Comparison of ENCODE assay signal across 32 cellular contexts in the genomic region with DNA sequence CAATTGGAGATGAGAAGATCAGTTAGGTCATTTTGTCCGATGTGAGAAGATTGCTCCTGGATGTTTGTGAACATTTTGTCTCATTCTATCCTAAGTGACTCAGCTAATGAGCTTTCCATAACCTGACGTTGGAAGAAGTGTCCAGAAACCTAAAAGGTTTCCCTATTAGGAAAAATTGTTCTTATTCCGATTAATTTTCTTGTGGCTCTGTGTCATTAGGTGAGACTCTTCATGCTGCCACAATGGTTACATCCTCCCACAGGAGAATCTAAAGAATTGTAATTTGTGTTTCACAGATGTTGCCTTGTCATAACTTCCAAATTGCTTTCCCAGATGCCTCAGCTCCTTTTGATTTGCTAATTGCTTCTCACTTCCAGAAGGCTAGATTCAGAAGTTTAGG.
DNase-seq lines count a peak whose midpoint lies in the region; FAIRE-seq and TF ChIP-seq lines count a peak whose summit lies in the region.
"Had no signal": no experiment of that assay in that cellular context is flagged by ENCODE, and none has a peak within 500 bp of the region (broad histone marks: within the 10 kb centered on the region; RNA-seq: fewer than 3 reads in every experiment).

No MANE protein-coding gene starts in this region.

- no peak overlapping the region for H3K9ac ChIP-seq in astrocyte (ENCODE audit: low read length)
- H3K9ac ChIP-seq: BLaER1; BLaER1 treated with 17β-estradiol and CSF1 and Interleukin-3, amounts not matched to agents 10 nM and 100 nM had no signal

- DNase-seq in left ventricle myocardium inferior (no peak), right atrium auricular region (ENCODE audit: low spot score) (no peak), astrocyte (ENCODE audit: low read depth) (peak; percentile 33), pons (ENCODE audit: low spot score) (no peak)
- DNase-seq: 8988T; ACHN; AML-193; BE2C; C1 segment of cervical spinal cord; Caco-2; Calu3; CD4-positive, alpha-beta memory T cell; CD4-positive, alpha-beta T cell; CD4-positive, CD25-positive, alpha-beta regulatory T cell; CD8-positive, alpha-beta memory T cell; CD8-positive, alpha-beta T cell; COR-L47; DMS 273 treated with DMSO at 0.1 percent for 48 hours; DMS153; DMS53; DMS79; DMS79 treated with DMSO at 0.1 percent for 48 hours; DND-41; EL had no signal

- intact Hi-C loops in left ventricle myocardium inferior (cut with micrococcal nuclease): no loop called here

- H3K27ac ChIP-seq in left ventricle myocardium inferior (replicated peaks) (peak overlapping the region; percentile 18), right atrium auricular region (no peak overlapping the region), astrocyte (ENCODE audit: low read depth, low read length) (no peak overlapping the region)
- H3K27ac ChIP-seq: 22Rv1; A549; BLaER1; BLaER1 treated with 17β-estradiol and CSF1 and Interleukin-3, amounts not matched to agents 10 nM and 100 nM; C4-2B had no signal

- no peaks in the 10 kb centered on the region for H4K20me1 ChIP-seq in astrocyte (ENCODE audit: insufficient read depth, low read length)
- H4K20me1 ChIP-seq: BLaER1; BLaER1 treated with 17β-estradiol and CSF1 and Interleukin-3, amounts not matched to agents 10 nM and 100 nM had no signal

- no peak overlapping the region for H3K27ac Mint-ChIP-seq in astrocyte (ENCODE audit: unreplicated experiment)
- H3K27ac Mint-ChIP-seq: B cell; CD4-positive, alpha-beta memory T cell; CD4-positive, alpha-beta T cell; CD4-positive, CD25-positive, alpha-beta regulatory T cell; CD8-positive, alpha-beta memory T cell; CD8-positive, alpha-beta T cell had no signal

- H3K79me2 ChIP-seq in astrocyte (ENCODE audit: insufficient read depth, low read length): no peaks in the 10 kb centered on the region

- no peak overlapping the region for H2AFZ ChIP-seq in astrocyte (ENCODE audit: low read depth, low read length)

- H3K27me3 Mint-ChIP-seq in astrocyte (ENCODE audit: low read depth, unreplicated experiment): peaks cover 20% of the 10 kb centered on the region
- H3K27me3 Mint-ChIP-seq: B cell; CD4-positive, alpha-beta T cell; CD4-positive, CD25-positive, alpha-beta regulatory T cell; CD8-positive, alpha-beta memory T cell had no signal

- H3K4me3 Mint-ChIP-seq in astrocyte (ENCODE audit: unreplicated experiment): no peak overlapping the region
- H3K4me3 Mint-ChIP-seq: B cell; CD14-positive monocyte; CD4-positive, alpha-beta memory T cell; CD4-positive, alpha-beta T cell; CD4-positive, CD25-positive, alpha-beta regulatory T cell; CD8-positive, alpha-beta memory T cell; CD8-positive, alpha-beta T cell had no signal

- H3K4me1 Mint-ChIP-seq in astrocyte (ENCODE audit: low read depth, unreplicated experiment): peaks cover 18% of the 10 kb centered on the region
- H3K4me1 Mint-ChIP-seq: B cell; CD4-positive, alpha-beta memory T cell; CD4-positive, CD25-positive, alpha-beta regulatory T cell; CD8-positive, alpha-beta memory T cell had no signal

- H3K9me3 ChIP-seq in left ventricle myocardium inferior (replicated peaks): no peaks in the 10 kb centered on the region
- H3K9me3 ChIP-seq in right atrium auricular region: no peaks in the 10 kb centered on the region
- no peaks in the 10 kb centered on the region for H3K9me3 ChIP-seq in astrocyte (ENCODE audit: insufficient read depth, low read depth, low read length)
- H3K9me3 ChIP-seq: A549, BE2C, BLaER1, Caco-2 had no signal

- no peak overlapping the region for H3K4me2 ChIP-seq in astrocyte (ENCODE audit: low read length)
- H3K4me2 ChIP-seq: A549; BLaER1; BLaER1 treated with 17β-estradiol and CSF1 and Interleukin-3, amounts not matched to agents 10 nM and 100 nM had no signal

- H3K9me3 Mint-ChIP-seq in astrocyte (ENCODE audit: unreplicated experiment): peaks cover 2% of the 10 kb centered on the region
- H3K9me3 Mint-ChIP-seq: CD4-positive, alpha-beta memory T cell; CD4-positive, alpha-beta T cell; CD8-positive, alpha-beta T cell had no signal

- H3K36me3 Mint-ChIP-seq in astrocyte (ENCODE audit: low read depth, unreplicated experiment): no peaks in the 10 kb centered on the region
- H3K36me3 Mint-ChIP-seq: CD14-positive monocyte; CD4-positive, alpha-beta memory T cell; CD4-positive, CD25-positive, alpha-beta regulatory T cell; CD8-positive, alpha-beta memory T cell; CD8-positive, alpha-beta T cell had no signal

- H3K4me1 ChIP-seq in left ventricle myocardium inferior (peaks cover 15% of the 10 kb centered on the region), right atrium auricular region (no peaks in the 10 kb centered on the region), astrocyte (ENCODE audit: insufficient read depth, low read length) (peaks cover 17% of the 10 kb centered on the region)
- H3K4me1 ChIP-seq: A549, BE2C, Caco-2 had no signal

- H3K27me3 ChIP-seq in left ventricle myocardium inferior (ENCODE audit: low read depth) (no peaks in the 10 kb centered on the region), right atrium auricular region (no peaks in the 10 kb centered on the region), astrocyte (ENCODE audit: insufficient read depth, low read length) (peaks cover 3% of the 10 kb centered on the region)
- H3K27me3 ChIP-seq: BE2C; BLaER1; BLaER1 treated with 17β-estradiol and CSF1 and Interleukin-3, amounts not matched to agents 10 nM and 100 nM had no signal

- no peak for FAIRE-seq in astrocyte (lab: Jason Lieb, UNC)
- FAIRE-seq: A204.1, A549 had no signal

- H3K4me3 ChIP-seq in left ventricle myocardium inferior (no peak overlapping the region), right atrium auricular region (no peak overlapping the region), astrocyte (ENCODE audit: insufficient read depth, low read depth, low read length) (no peak overlapping the region)
- H3K4me3 ChIP-seq: A549; BLaER1; BLaER1 treated with 17β-estradiol and CSF1 and Interleukin-3, amounts not matched to agents 10 nM and 100 nM had no signal

- TF ChIP-seq CTCF in left ventricle myocardium inferior (IDR thresholded peaks at IDR 0.05; ENCODE audit: borderline replicate concordance): no peak
- TF ChIP-seq CTCF in right atrium auricular region (IDR thresholded peaks at IDR 0.05): no peak
- no peak for TF ChIP-seq CTCF in astrocyte (IDR thresholded peaks at IDR 0.05; ENCODE audit: insufficient read depth, low read depth, low read length)

- H3K36me3 ChIP-seq in left ventricle myocardium inferior (no peaks in the 10 kb centered on the region), right atrium auricular region (no peaks in the 10 kb centered on the region), astrocyte (ENCODE audit: insufficient read depth, low read length) (no peaks in the 10 kb centered on the region)
- H3K36me3 ChIP-seq: BE2C; BLaER1; BLaER1 treated with 17β-estradiol and CSF1 and Interleukin-3, amounts not matched to agents 10 nM and 100 nM had no signal
